Comparison of ENCODE assay signal across 21 cellular contexts in genomic region chr18:79386547-79386946, GRCh38.
"Had no signal": no experiment of that assay in that cellular context is flagged by ENCODE, and none has a peak within 500 bp of the region (broad histone marks: within the 10 kb centered on the region; RNA-seq: fewer than 3 reads in every experiment).

No MANE protein-coding gene starts in this region.

- H3K9me3 ChIP-seq: breast epithelium, heart right ventricle, left ventricle myocardium inferior, prostate gland, right atrium auricular region, tibial nerve had no signal

- ATAC-seq: activated CD8-positive, alpha-beta T cell treated with anti-CD3 and anti-CD28 coated beads for 36 hours; activated T-cell treated with anti-CD3 and anti-CD28 coated beads, Interleukin-2, amount 50 U/mL, for 72 hours; heart right ventricle; natural killer cell; T-helper 17 cell had no signal

- H3K27ac ChIP-seq: breast epithelium, heart right ventricle, left ventricle myocardium inferior, prostate gland, right atrium auricular region, tibial nerve had no signal

- H3K27ac Mint-ChIP-seq: activated CD4-positive, alpha-beta T cell treated with anti-CD3 and anti-CD28 coated beads, Interleukin-2, amount 10 ng/mL, durations not matched to agents 24 days and 14 days; activated CD8-positive, alpha-beta T cell treated with anti-CD3 and anti-CD28 coated beads for 36 hours; activated naive CD4-positive, alpha-beta T cell treated with anti-CD3 and anti-CD28 coated beads for 36 hours; activated naive CD8-positive, alpha-beta T cell treated with anti-CD3 and anti-CD28 coated beads, Interleukin-2, amount 10 ng/mL, durations not matched to agents 7 days and 5 days; activated T-cell treated with anti-CD3 and anti-CD28 coated beads, Interleukin-2, amount 50 U/mL, for 72 hours; natural killer cell; stimulated activated naive CD8-positive, alpha-beta T cell treated with anti-CD3 and anti-CD28 coated beads, Interleukin-15, Interleukin-2, amounts not matched to agents 100 ng/mL and 50 ng/mL, for 24 hours had no signal

- H3K4me3 ChIP-seq: breast epithelium, heart right ventricle, left ventricle myocardium inferior, prostate gland, right atrium auricular region, tibial nerve had no signal

- H3K9me3 Mint-ChIP-seq: activated CD4-positive, alpha-beta T cell treated with anti-CD3 and anti-CD28 coated beads, Interleukin-2, amount 10 ng/mL, durations not matched to agents 24 days and 14 days; activated CD8-positive, alpha-beta T cell treated with anti-CD3 and anti-CD28 coated beads for 36 hours; activated naive CD4-positive, alpha-beta T cell treated with anti-CD3 and anti-CD28 coated beads for 36 hours; activated naive CD8-positive, alpha-beta T cell treated with anti-CD3 and anti-CD28 coated beads, Interleukin-2, amount 10 ng/mL, durations not matched to agents 7 days and 5 days; activated T-cell treated with anti-CD3 and anti-CD28 coated beads, Interleukin-2, amount 50 U/mL, for 72 hours; natural killer cell; stimulated activated naive CD8-positive, alpha-beta T cell treated with anti-CD3 and anti-CD28 coated beads, Interleukin-15, Interleukin-2, amounts not matched to agents 100 ng/mL and 50 ng/mL, for 24 hours had no signal

- DNase-seq: activated CD4-positive, alpha-beta T cell treated with anti-CD3 and anti-CD28 coated beads, Interleukin-2, amount 10 ng/mL, durations not matched to agents 24 days and 14 days; activated CD8-positive, alpha-beta T cell treated with anti-CD3 and anti-CD28 coated beads for 36 hours; activated effector memory CD4-positive, alpha-beta T cell treated with Interleukin-2 at 50 U/mL for 16 hours; activated naive CD4-positive, alpha-beta T cell treated with anti-CD3 and anti-CD28 coated beads for 36 hours; activated naive CD8-positive, alpha-beta T cell treated with anti-CD3 and anti-CD28 coated beads, Interleukin-2, amount 10 ng/mL, durations not matched to agents 7 days and 5 days; activated T-cell treated with anti-CD3 and anti-CD28 coated beads, Interleukin-2, amount 50 U/mL, for 72 hours; amniotic stem cell; cortex of kidney; heart right ventricle; kidney glomerular epithelial cell; left ventricle myocardium inferior; midbrain; natural killer cell; stimulated activated CD4-positive, alpha-beta T cell treated with anti-CD3 and anti-CD28 coated beads, Interleukin-1b, Interleukin-23, amount 100 ng/mL, for 48 hours; SW 1271; T-helper 17 cell had no signal

- H3K4me1 ChIP-seq: breast epithelium, left ventricle myocardium inferior, prostate gland, right atrium auricular region had no signal

- H3K27me3 ChIP-seq: right atrium auricular region, tibial nerve had no signal

- H3K36me3 Mint-ChIP-seq: activated naive CD8-positive, alpha-beta T cell treated with anti-CD3 and anti-CD28 coated beads, Interleukin-2, amount 10 ng/mL, durations not matched to agents 7 days and 5 days; natural killer cell had no signal

- H3K4me3 Mint-ChIP-seq: activated CD4-positive, alpha-beta T cell treated with anti-CD3 and anti-CD28 coated beads, Interleukin-2, amount 10 ng/mL, durations not matched to agents 24 days and 14 days; activated CD8-positive, alpha-beta T cell treated with anti-CD3 and anti-CD28 coated beads for 36 hours; activated naive CD4-positive, alpha-beta T cell treated with anti-CD3 and anti-CD28 coated beads for 36 hours; activated naive CD8-positive, alpha-beta T cell treated with anti-CD3 and anti-CD28 coated beads, Interleukin-2, amount 10 ng/mL, durations not matched to agents 7 days and 5 days; activated T-cell treated with anti-CD3 and anti-CD28 coated beads, Interleukin-2, amount 50 U/mL, for 72 hours; natural killer cell; stimulated activated naive CD8-positive, alpha-beta T cell treated with anti-CD3 and anti-CD28 coated beads, Interleukin-15, Interleukin-2, amounts not matched to agents 100 ng/mL and 50 ng/mL, for 24 hours; T-helper 17 cell had no signal

- H3K36me3 ChIP-seq: breast epithelium, heart right ventricle, left ventricle myocardium inferior, prostate gland, right atrium auricular region, tibial nerve had no signal
